Comparison of ENCODE assay signal across 1 cellular context in the genomic region with DNA sequence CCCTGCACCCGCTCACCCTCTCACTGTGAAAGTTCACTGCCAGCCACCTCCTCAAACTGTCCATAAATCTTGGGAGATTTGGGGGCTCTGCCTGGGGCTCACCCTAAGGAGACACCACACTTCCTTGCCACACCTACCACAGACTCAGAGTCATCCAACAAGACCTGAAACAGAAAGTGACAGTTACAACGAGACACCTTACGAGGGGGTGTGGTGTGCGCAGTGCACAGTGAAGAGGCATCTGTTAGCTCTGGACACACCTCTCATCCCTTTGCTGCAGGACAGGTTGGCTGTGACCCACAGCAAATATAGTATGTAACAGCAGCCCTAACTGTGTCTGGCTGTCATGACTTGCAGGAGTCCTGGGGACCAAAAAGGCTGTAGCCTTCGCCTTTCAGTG.
TF ChIP-seq lines count a peak whose summit lies in the region.

No MANE protein-coding gene starts in this region.

TF ChIP-seq in GM23338, 12 proteins besides CTCF, POLR2A, EP300 and RAD21 (continued from another document):
- no peak for TF ChIP-seq ZNF462 (CRISPR knock-in tag; IDR thresholded peaks at IDR 0.05)
TF ChIP-seq in GM23338: peak in this region for 0.
